In the genomic region with DNA sequence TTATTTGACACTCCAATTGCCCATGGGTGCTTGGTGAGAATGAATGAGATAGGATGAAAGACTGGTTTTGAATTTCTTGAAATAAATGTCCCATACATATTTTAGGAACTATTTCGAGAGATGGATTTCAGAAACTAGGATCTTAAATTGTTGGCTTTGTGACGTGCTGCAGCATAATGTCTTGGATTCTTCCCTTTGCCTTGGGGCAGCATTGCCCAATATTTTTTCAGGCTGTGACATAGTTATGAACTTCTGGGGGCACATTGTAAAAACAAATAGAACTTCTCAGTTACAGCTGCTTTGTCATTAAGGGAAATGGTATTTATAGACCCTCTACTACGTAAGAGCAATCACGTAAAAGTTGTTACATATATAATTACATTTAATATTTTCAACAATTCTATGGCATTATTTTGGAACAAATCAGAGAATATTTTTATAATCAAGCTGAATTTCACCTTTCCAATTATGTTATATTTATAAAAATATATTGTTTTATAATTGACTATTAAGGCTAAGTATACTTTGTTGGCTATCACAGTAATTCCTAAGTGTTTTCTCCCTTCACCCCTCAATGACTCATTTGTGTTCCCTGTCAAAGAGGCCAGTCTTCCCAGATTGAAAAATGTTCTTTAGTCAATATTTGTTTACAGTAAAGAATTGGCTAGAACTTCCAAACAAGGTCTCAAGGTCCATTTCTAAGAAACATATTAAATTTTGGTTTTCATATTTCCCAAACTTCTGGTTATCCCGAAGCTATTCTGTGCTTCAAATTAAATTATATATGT, we compare ENCODE assay signal across 29 cellular contexts.
"Had no signal": no experiment of that assay in that cellular context is flagged by ENCODE, and none has a peak within 500 bp of the region (broad histone marks: within the 10 kb centered on the region; RNA-seq: fewer than 3 reads in every experiment).

No MANE protein-coding gene starts in this region.

- H3K27ac ChIP-seq: SJSA1, VCaP had no signal

- H3K27me3 ChIP-seq: adrenal gland, SJSA1 had no signal

- H3K9me3 ChIP-seq: adrenal gland, SJSA1 had no signal

- H3K4me3 ChIP-seq: adrenal gland, SJSA1 had no signal

- DNase-seq: activated CD4-positive, alpha-beta memory T cell treated with anti-CD3 and anti-CD28 coated beads for 36 hours; activated CD4-positive, alpha-beta T cell treated with anti-CD3 and anti-CD28 coated beads, Interleukin-2, amount 10 ng/mL, durations not matched to agents 7 days and 5 days; activated CD4-positive, CD25-positive, alpha-beta regulatory T cell; activated CD8-positive, alpha-beta memory T cell treated with anti-CD3 and anti-CD28 coated beads for 24 hours; activated gamma-delta T cell treated with Interleukin-2 at 50 U/mL for 16 hours; activated naive CD4-positive, alpha-beta T cell treated with anti-CD3 and anti-CD28 coated beads, Interleukin-2, amount 50 U/mL, for 16 hours; activated naive CD8-positive, alpha-beta T cell treated with anti-CD3 and anti-CD28 coated beads, Interleukin-2, amount 10 ng/mL, durations not matched to agents 7 days and 5 days; activated T-cell treated with anti-CD3 and anti-CD28 coated beads, Interleukin-2, amount 50 U/mL, for 48 hours; adrenal gland; anterior cingulate cortex; central memory CD4-positive, alpha-beta T cell; Kasumi-1; KBM-7; NCI-H1048; NCI-H146; NCI-H187 treated with DMSO at 0.1 percent for 48 hours; NCI-H2081 treated with DMSO at 0.1 percent for 48 hours; NCI-H2171; NCI-H226; NCI-H526; NK-92 treated with Interleukin-12 subunit alpha and Interleukin-12 subunit beta, amount 100 ng/mL, for 24 hours; OCI-M1; RPMI8226; T-helper 17 cell; T-helper 9 cell had no signal

- ATAC-seq: Panc1, Right ventricle myocardium inferior, T-helper 17 cell had no signal

- H3K4me1 ChIP-seq: SJSA1 had no signal

- H3K36me3 ChIP-seq: adrenal gland, SJSA1 had no signal
